ENCODE assay signal across 14 cellular contexts in the genomic region with DNA sequence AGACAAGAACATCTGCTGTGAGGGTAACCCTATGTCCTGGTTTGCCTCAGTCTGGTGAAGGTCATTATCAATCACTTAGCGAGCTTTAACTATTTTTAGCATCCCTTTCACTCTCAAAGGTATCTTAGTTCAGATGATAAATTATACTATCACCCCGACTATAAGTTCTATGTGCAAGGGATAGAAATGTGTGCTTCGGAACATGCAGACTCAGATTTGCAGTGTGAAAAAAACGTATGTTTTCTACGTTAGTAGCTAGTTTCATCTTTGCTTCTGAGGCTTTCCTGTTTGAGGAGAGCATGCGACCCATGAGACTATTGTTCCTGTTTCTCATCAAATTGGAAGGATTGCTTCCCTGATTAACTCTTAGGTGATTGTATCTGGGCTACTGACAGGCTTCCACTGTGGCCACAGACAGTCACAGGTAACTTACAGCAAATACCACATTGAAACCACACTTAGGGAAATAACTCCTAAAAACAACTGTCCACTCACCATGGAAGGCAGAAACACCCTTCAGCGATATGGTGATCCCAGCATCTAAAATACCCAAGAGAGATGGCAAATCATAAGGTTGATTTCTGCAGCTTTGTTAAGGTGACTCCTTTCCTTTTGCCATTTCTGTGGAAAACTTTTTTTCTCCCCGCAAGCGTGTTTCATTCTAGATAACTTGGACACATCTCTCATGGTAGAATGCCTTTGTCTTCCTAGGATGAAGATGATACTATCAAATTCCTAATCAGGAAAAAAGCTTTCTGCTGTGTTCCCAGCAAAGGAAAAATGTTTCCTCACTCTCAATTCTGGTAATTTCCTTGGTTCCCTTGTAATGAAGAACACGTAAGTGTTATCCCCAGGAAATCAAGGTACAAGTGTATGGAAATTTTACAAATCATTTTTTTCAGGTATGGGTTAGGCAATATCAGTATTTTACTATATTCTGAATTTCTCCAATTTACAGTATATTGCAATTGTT. TPM values are rescaled to one million over a fixed set of nuclear protein-coding genes. Genes with fewer than 3 reads are reported as not detected.
DNase-seq lines count a peak whose midpoint lies in the region; ATAC-seq lines count a peak whose summit lies in the region.
"Had no signal": no experiment of that assay in that cellular context is flagged by ENCODE, and none has a peak within 500 bp of the region (broad histone marks: within the 10 kb centered on the region; RNA-seq: fewer than 3 reads in every experiment).

No MANE protein-coding gene starts in this region.

- H3K4me1 ChIP-seq in HUES6 (ENCODE audit: control insufficient read depth, insufficient read depth, low read length) = peaks cover 54% of the 10 kb centered on the region
- H3K4me1 ChIP-seq: pancreas had no signal

- H3K4me1 Mint-ChIP-seq in activated T-cell treated with anti-CD3 and anti-CD28 coated beads, Interleukin-2, amount 50 U/mL, for 4 hours (ENCODE audit: low read depth) = peaks cover 76% of the 10 kb centered on the region
- H3K4me1 Mint-ChIP-seq in activated naive CD8-positive, alpha-beta T cell (ENCODE audit: low read depth) = peaks cover 71% of the 10 kb centered on the region

- intact Hi-C loops in sciatic nerve (cut with DNase I) (no loop called here), posterior vena cava (cut with DNase I) (no loop called here)

- peak; percentile 17 to 23 for ATAC-seq in activated T-cell treated with anti-CD3 and anti-CD28 coated beads, Interleukin-2, amount 50 U/mL, for 4 hours
- peak; percentile 39 for ATAC-seq in sciatic nerve

- H3K36me3 ChIP-seq in HUES6 (ENCODE audit: control insufficient read depth, insufficient read depth, low read length) = peaks cover 2% of the 10 kb centered on the region; the same call in 1 of the 2 replicates

- no peak for DNase-seq in activated T-cell treated with anti-CD3 and anti-CD28 coated beads, Interleukin-2, amount 50 U/mL, for 4 hours
- DNase-seq in activated T-cell treated with anti-CD3 and anti-CD28 coated beads, Interleukin-2, amount 50 U/mL, for 48 hours = no peak
- DNase-seq in sciatic nerve (ENCODE audit: low spot score) (no peak), posterior vena cava (ENCODE audit: low spot score) (no peak), NCI-H2171 treated with DMSO at 0.1 percent for 48 hours (lab: John Stamatoyannopoulos, UW) (no peak), NCI-H2171 (lab: John Stamatoyannopoulos, UW) (no peak)
- DNase-seq: caudate nucleus, NCI-H2107, pancreas, tibial artery had no signal

- H3K27me3 Mint-ChIP-seq in activated T-cell treated with anti-CD3 and anti-CD28 coated beads, Interleukin-2, amount 50 U/mL, for 4 hours (ENCODE audit: low read depth) = no peaks in the 10 kb centered on the region
- H3K27me3 Mint-ChIP-seq in activated naive CD8-positive, alpha-beta T cell = no peaks in the 10 kb centered on the region

- H3K27ac Mint-ChIP-seq in activated naive CD8-positive, alpha-beta T cell = peak overlapping the region; percentile 52

- peaks cover 16% of the 10 kb centered on the region for H3K36me3 Mint-ChIP-seq in activated T-cell treated with anti-CD3 and anti-CD28 coated beads, Interleukin-2, amount 50 U/mL, for 4 hours (ENCODE audit: insufficient read depth)
- peaks cover 7% of the 10 kb centered on the region for H3K36me3 Mint-ChIP-seq in activated naive CD8-positive, alpha-beta T cell

- H3K27ac ChIP-seq in HUES6 (ENCODE audit: low read depth, low read length) = peak overlapping the region; percentile 79; the same call in 1 of the 2 replicates
- H3K27ac ChIP-seq: pancreas, tibial artery had no signal

- H3K27me3 ChIP-seq in HUES6 (ENCODE audit: control insufficient read depth, insufficient read depth, low read length) = no peaks in the 10 kb centered on the region
- H3K27me3 ChIP-seq: pancreas, tibial artery had no signal

- no peak overlapping the region for H3K9ac ChIP-seq in HUES6 (ENCODE audit: low read length)

- H3K9me3 Mint-ChIP-seq in activated T-cell treated with anti-CD3 and anti-CD28 coated beads, Interleukin-2, amount 50 U/mL, for 4 hours = no peaks in the 10 kb centered on the region
- H3K9me3 Mint-ChIP-seq in activated naive CD8-positive, alpha-beta T cell (ENCODE audit: low read depth) = no peaks in the 10 kb centered on the region

- no peak overlapping the region for H3K4me3 ChIP-seq in HUES6 (ENCODE audit: low read depth, low read length)
- H3K4me3 ChIP-seq: pancreas, tibial artery had no signal

- no peaks in the 10 kb centered on the region for H3K9me3 ChIP-seq in HUES6 (ENCODE audit: control insufficient read depth, insufficient read depth, low read depth, low read length)
- H3K9me3 ChIP-seq: pancreas, tibial artery had no signal

- H3K4me3 Mint-ChIP-seq in activated T-cell treated with anti-CD3 and anti-CD28 coated beads, Interleukin-2, amount 50 U/mL, for 4 hours = peak overlapping the region; percentile 58
- peak overlapping the region; percentile 48 for H3K4me3 Mint-ChIP-seq in activated naive CD8-positive, alpha-beta T cell

RNA-seq across cellular contexts. Expression of gene GCSAM, which starts 5.2 kb away (rescaled TPM):
- 1 to 10 TPM; 1.3 to 2.0 (median 2.0) TPM for total RNA-seq in activated T-cell treated with anti-CD3 and anti-CD28 coated beads, Interleukin-2, amount 50 U/mL, for 4 hours
- total RNA-seq in sciatic nerve = 0.22 TPM
- under 1 TPM; 0.29 to 0.37 TPM for total RNA-seq in posterior vena cava
- total RNA-seq: G401, SK-MEL-5 had no signal

RNA-seq across cellular contexts. Expression of gene C3orf52, which starts 41.6 kb away (rescaled TPM):
- 1 to 10 TPM; 1.5 to 2.2 (median 2.1) TPM for total RNA-seq in activated T-cell treated with anti-CD3 and anti-CD28 coated beads, Interleukin-2, amount 50 U/mL, for 4 hours
- total RNA-seq in sciatic nerve = 9.1 TPM
- total RNA-seq in posterior vena cava = 1 to 10 TPM; 2.1 to 9.9 TPM
- total RNA-seq: G401 had no signal
